ENCODE assay signal across 14 cellular contexts in genomic region chr5:38589629-38590028, GRCh38. TPM values are rescaled to one million over a fixed set of nuclear protein-coding genes. Genes with fewer than 3 reads are reported as not detected.
A peak's percentile ranks its signal among the peaks of the same experiment; 100 is the strongest.
DNase-seq lines count a peak whose midpoint lies in the region; ATAC-seq and TF ChIP-seq lines count a peak whose summit lies in the region.
"Had no signal": no experiment of that assay in that cellular context is flagged by ENCODE, and none has a peak within 500 bp of the region (broad histone marks: within the 10 kb centered on the region; RNA-seq: fewer than 3 reads in every experiment).

No MANE protein-coding gene starts in this region.

- H3K4me1 ChIP-seq in left ventricle myocardium inferior, result peaks cover 26% of the 10 kb centered on the region

- H3K27ac ChIP-seq in left ventricle myocardium inferior (replicated peaks) (peak overlapping the region; percentile 59), SK-N-MC (peak overlapping the region; percentile 22; the same call in 1 of the 2 replicates)
- H3K27ac ChIP-seq: HL-60 had no signal

- TF ChIP-seq CTCF in left ventricle myocardium inferior (IDR thresholded peaks at IDR 0.05; ENCODE audit: borderline replicate concordance), result no peak

- no peak overlapping the region for H3K4me3 ChIP-seq in left ventricle myocardium inferior
- no peak overlapping the region for H3K4me3 ChIP-seq in SK-N-MC
- H3K4me3 ChIP-seq: GM23338 had no signal

- no peaks in the 10 kb centered on the region for H3K9me3 ChIP-seq in left ventricle myocardium inferior (replicated peaks)
- H3K9me3 ChIP-seq in SK-N-MC (ENCODE audit: low read depth, low read length), result no peaks in the 10 kb centered on the region
- H3K9me3 ChIP-seq: BE2C had no signal

- ATAC-seq in left cardiac atrium, result no peak
- ATAC-seq: GM23338 had no signal

- DNase-seq in left ventricle myocardium inferior (no peak), left cardiac atrium (no peak), SK-N-MC (ENCODE audit: low read depth, low spot score) (no peak), retina (peak; percentile 29), DMS114 treated with DMSO at 0.1 percent for 48 hours (lab: John Stamatoyannopoulos, UW; ENCODE audit: unreplicated experiment) (no peak)
- DNase-seq in stimulated activated CD4-positive, alpha-beta T cell treated with anti-CD3 and anti-CD28 coated beads, Interleukin-2, amount 100 ng/mL, for 48 hours, result no peak
- DNase-seq: ACHN; BE2C; CD4-positive, alpha-beta memory T cell; DMS79 treated with DMSO at 0.1 percent for 48 hours; GF-D8; HCEC 1CT had no signal

- H3K9ac ChIP-seq in SK-N-MC (ENCODE audit: insufficient read length), result no peak overlapping the region

- no peaks in the 10 kb centered on the region for H3K36me3 ChIP-seq in left ventricle myocardium inferior
- no peaks in the 10 kb centered on the region for H3K36me3 ChIP-seq in SK-N-MC (ENCODE audit: insufficient read depth, low read length)
- H3K36me3 ChIP-seq: BE2C had no signal

- no peaks in the 10 kb centered on the region for H3K27me3 ChIP-seq in left ventricle myocardium inferior (ENCODE audit: low read depth)
- H3K27me3 ChIP-seq: BE2C had no signal

- intact Hi-C loops in left ventricle myocardium inferior (cut with micrococcal nuclease), result loop anchor here (5.0 kb wide), 1 partner anchor 32 kb away; the partner anchor contains the start of gene LIFR
- intact Hi-C loops in left cardiac atrium (cut with DNase I), result no loop called here

RNA-seq across cellular contexts. Expression of gene LIFR, which starts 33.2 kb away (rescaled TPM):
- 45.8 TPM for total RNA-seq in left ventricle myocardium inferior
- 10 to 100 TPM; 59.7 to 68.9 TPM for total RNA-seq in left cardiac atrium
